31 cellular contexts compared by ENCODE assay signal in the genomic region with DNA sequence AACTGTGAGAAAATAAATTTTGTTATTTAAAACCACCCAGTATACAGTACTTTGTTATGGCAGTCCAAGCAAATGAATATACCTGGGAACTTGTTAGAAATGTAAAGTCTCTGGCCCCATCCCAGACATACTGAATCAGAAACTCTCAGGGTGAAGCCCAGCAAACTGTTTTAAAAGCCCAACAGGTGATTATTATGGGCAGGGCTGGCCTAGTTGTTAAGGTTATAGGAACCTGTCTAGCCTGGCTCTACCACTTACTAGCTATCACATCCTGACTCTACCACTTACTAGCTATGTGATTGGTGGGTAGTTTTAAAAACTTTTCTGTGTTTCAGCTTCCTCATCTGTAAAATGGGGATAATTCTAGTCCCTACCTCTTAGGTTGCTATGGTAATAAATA.
"Had no signal": no experiment of that assay in that cellular context is flagged by ENCODE, and none has a peak within 500 bp of the region (broad histone marks: within the 10 kb centered on the region; RNA-seq: fewer than 3 reads in every experiment).

No MANE protein-coding gene starts in this region.

- H3K9ac ChIP-seq: neural progenitor cell, parathyroid adenoma had no signal

- H3K27me3 ChIP-seq: left lung, neural progenitor cell, neutrophil, spleen, stomach, testis, thyroid gland, transverse colon, upper lobe of left lung, vagina had no signal

- H2AFZ ChIP-seq: neural progenitor cell, parathyroid adenoma had no signal

- H3K9me3 ChIP-seq: left lung, lower lobe of right lung, neutrophil, spleen, stomach, testis, thyroid gland, transverse colon, upper lobe of left lung, vagina had no signal

- H3K79me2 ChIP-seq: parathyroid adenoma had no signal

- DNase-seq: hypothalamus; immature natural killer cell; kidney; left colon; left lung; lower lobe of right lung; mammary epithelial cell; mesenchymal stem cell; naive B cell; natural killer cell; nephron progenitor cell; occipital lobe; retina; right cardiac atrium; spleen; stimulated activated CD4-positive, alpha-beta T cell treated with anti-CD3 and anti-CD28 coated beads, Interleukin-2, amount 100 ng/mL, for 48 hours; stimulated activated CD4-positive, alpha-beta T cell treated with anti-CD3 and anti-CD28 coated beads, Interleukin-4, amount 100 ng/mL, for 4 hours; stimulated activated CD8-positive, alpha-beta memory T cell treated with anti-CD3 and anti-CD28 coated beads, Interleukin-4, amount 100 ng/mL, for 48 hours; stimulated activated naive B cell treated with anti-CD40 and anti-IgM and Interleukin-4, amounts not matched to agents 10 μg/mL and 1 μg/mL and 100 μg/mL, for 72 hours; stimulated activated naive CD8-positive, alpha-beta T cell treated with anti-CD3 and anti-CD28 coated beads, Interleukin-15, Interleukin-2, amounts not matched to agents 100 U/mL and 50 U/mL, for 24 hours; stomach; testis; thyroid gland; transverse colon; upper lobe of left lung had no signal

- ATAC-seq: left colon; left lung; lower lobe of right lung; natural killer cell; right cardiac atrium; sciatic nerve; stimulated activated naive B cell treated with anti-CD40 and anti-IgM and Interleukin-4, amounts not matched to agents 10 μg/mL and 1 μg/mL and 100 μg/mL, for 72 hours; stimulated activated naive CD8-positive, alpha-beta T cell treated with anti-CD3 and anti-CD28 coated beads, Interleukin-15, Interleukin-2, amounts not matched to agents 100 U/mL and 50 U/mL, for 24 hours had no signal

- H3K36me3 ChIP-seq: left lung, lower lobe of right lung, neural progenitor cell, neutrophil, spleen, stomach, thyroid gland, transverse colon, upper lobe of left lung, vagina had no signal

- H3K27ac ChIP-seq: left lung, lower lobe of right lung, neural progenitor cell, neutrophil, parathyroid adenoma, spleen, stomach, testis, thyroid gland, transverse colon, upper lobe of left lung, vagina had no signal

- H3K4me1 ChIP-seq: left lung, lower lobe of right lung, parathyroid adenoma, stomach, testis, thyroid gland, transverse colon, upper lobe of left lung had no signal

- H3K4me2 ChIP-seq: neural progenitor cell had no signal

- H3K4me3 ChIP-seq: left lung, lower lobe of right lung, neural progenitor cell, skin epidermis, spleen, stomach, testis, thyroid gland, transverse colon, upper lobe of left lung, vagina had no signal
